ENCODE assay signal across 7 cellular contexts in the genomic region with DNA sequence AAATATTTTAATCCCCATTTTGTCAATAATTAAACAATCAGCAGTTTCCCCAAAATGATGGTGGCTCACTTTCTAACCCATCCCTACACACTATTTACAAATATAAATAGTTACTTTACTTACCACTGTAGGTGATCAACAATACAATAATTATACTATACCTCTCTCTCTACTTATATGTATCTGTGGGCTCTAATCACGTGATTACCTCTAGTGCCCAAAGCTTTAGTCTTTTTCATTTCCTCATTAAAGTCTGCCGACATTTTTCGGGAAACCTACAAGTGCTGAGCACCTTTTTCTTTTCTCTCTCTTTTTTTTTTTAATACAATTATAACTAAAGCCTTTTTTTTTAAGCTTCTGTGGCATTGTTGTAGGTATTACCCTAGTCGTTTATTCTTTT.
"Had no signal": no experiment of that assay in that cellular context is flagged by ENCODE, and none has a peak within 500 bp of the region (broad histone marks: within the 10 kb centered on the region; RNA-seq: fewer than 3 reads in every experiment).

No MANE protein-coding gene starts in this region.

- H3K27ac ChIP-seq: HL-60 had no signal

- H2AFZ ChIP-seq: GM23338 had no signal

- ATAC-seq: GM23338 had no signal

- H3K4me2 ChIP-seq: GM23338 had no signal

- DNase-seq: H9, HCEC 1CT, KBM-7 had no signal

- H3K4me3 ChIP-seq: GM23338 had no signal

- FAIRE-seq: H1, H54 had no signal
